Comparison of ENCODE assay signal across 12 cellular contexts in the genomic region with DNA sequence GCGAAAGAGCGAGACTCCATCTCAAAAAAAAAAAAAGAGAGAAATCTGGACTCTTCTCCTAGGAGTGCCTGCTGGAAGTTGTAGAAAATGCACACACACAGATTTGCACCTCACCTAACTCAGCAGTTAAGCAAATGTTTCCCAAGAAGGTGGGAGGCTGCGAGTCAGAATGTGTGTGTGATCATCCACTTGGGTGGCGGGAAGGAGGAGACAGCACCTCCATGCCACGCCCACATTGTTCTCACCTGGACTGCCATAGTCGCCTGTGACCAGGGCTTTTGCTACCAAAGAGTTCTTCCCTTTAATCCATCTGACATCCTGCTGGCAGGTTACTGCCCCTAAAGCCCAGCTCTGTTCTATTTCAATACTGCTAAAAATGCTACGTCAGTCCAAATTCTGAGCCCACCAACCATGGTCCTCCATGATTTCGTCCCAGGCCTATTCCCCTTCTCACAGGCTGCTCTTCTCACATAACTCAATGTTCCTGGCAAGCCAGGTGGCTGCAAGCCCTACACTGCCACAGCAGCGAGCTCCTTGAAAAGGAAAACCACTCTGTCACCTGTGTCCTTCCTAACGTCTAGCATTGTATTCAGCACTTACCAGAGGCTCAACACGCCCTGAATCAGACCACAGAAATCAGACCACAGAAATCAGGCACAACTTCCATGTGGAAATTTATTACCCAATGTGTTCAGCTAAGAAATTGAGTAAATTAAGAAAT.
DNase-seq lines count a peak whose midpoint lies in the region; ATAC-seq, FAIRE-seq and TF ChIP-seq lines count a peak whose summit lies in the region.
"Had no signal": no experiment of that assay in that cellular context is flagged by ENCODE, and none has a peak within 500 bp of the region (broad histone marks: within the 10 kb centered on the region; RNA-seq: fewer than 3 reads in every experiment).

No MANE protein-coding gene starts in this region.

- H3K79me1 ChIP-seq in H1 (ENCODE audit: low read depth, low read length): peaks cover 8% of the 10 kb centered on the region; the same call in 1 of the 2 replicates

- TF ChIP-seq POLR2A in H1 (IDR thresholded peaks at IDR 0.05; ENCODE audit: control extremely low read depth in 1 of 2, low read depth in 2 of 2, low read length in 2 of 2): no peak

- H3K4me1 Mint-ChIP-seq in activated T-cell treated with anti-CD3 and anti-CD28 coated beads, Interleukin-2, amount 50 U/mL, for 4 hours (ENCODE audit: low read depth): peaks cover 10% of the 10 kb centered on the region

- 0 out of 2 replicates have a peak overlapping the region, but pooled peaks have one; percentile 53 for H2BK20ac ChIP-seq in H1 (ENCODE audit: low read length)

- peak overlapping the region; percentile 46; the same call in 1 of the 2 replicates for H2BK15ac ChIP-seq in H1 (ENCODE audit: low read length)

- H3K36me3 Mint-ChIP-seq in activated T-cell treated with anti-CD3 and anti-CD28 coated beads, Interleukin-2, amount 50 U/mL, for 4 hours (ENCODE audit: insufficient read depth): no peaks in the 10 kb centered on the region

- intact Hi-C loops in psoas muscle (cut with DNase I): no loop called here

- no peak overlapping the region for H2AFZ ChIP-seq in H1 (ENCODE audit: low read length)

- peaks cover 0 to 22% of the 10 kb centered on the region in 2 experiments; a peak in 3 of 4 replicates for H3K79me2 ChIP-seq in H1 (ENCODE audit: control insufficient read depth in 1 of 2, insufficient read depth in 2 of 2, low read length in 2 of 2)

- H3K27me3 ChIP-seq in H1 (replicated peaks in 1 of 4; ENCODE audit: control insufficient read depth in 3 of 4, extremely low read depth in 1 of 4, insufficient read depth in 3 of 4, low read length in 3 of 4) (no peaks in the 10 kb centered on the region), psoas muscle (ENCODE audit: insufficient read depth in 3 of 3, low read length in 2 of 3) (no peaks in the 10 kb centered on the region)

- no peak overlapping the region for H3K18ac ChIP-seq in H1 (ENCODE audit: extremely low read depth, low read length)

- no peak overlapping the region for H4K8ac ChIP-seq in H1 (ENCODE audit: extremely low read depth, insufficient read depth, low read length)

- H3K4me1 ChIP-seq in H1 (replicated peaks in 1 of 4; ENCODE audit: control insufficient read depth in 3 of 4, insufficient read depth in 4 of 4, low read length in 3 of 4) (peaks cover 21 to 45% (median 31%) of the 10 kb centered on the region in 4 experiments), psoas muscle (peaks cover 70% of the 10 kb centered on the region)

- H3K36me3 ChIP-seq in H1 (ENCODE audit: control insufficient read depth in 2 of 4, insufficient read depth in 4 of 4, low read length in 3 of 4) (no peaks in the 10 kb centered on the region), psoas muscle (ENCODE audit: insufficient read depth in 1 of 2, low read depth in 1 of 2) (no peaks in the 10 kb centered on the region)
- H3K36me3 ChIP-seq: HAP-1 had no signal

- no peak for TF ChIP-seq RAD21 in H1 (IDR thresholded peaks at IDR 0.05 in 1 of 2, conservative IDR thresholded peaks at IDR 0.05 in 1 of 2; ENCODE audit: low read depth in 2 of 2, low read length in 2 of 2)

- no peak overlapping the region for H4K91ac ChIP-seq in H1 (replicated peaks; ENCODE audit: insufficient read length, low read length)

- no peak overlapping the region for H3K4me2 ChIP-seq in H1 (ENCODE audit: insufficient read depth in 1 of 2, low read depth in 2 of 2, low read length in 2 of 2)

- H3K27ac ChIP-seq in H1 (ENCODE audit: low read depth, low read length) (no peak overlapping the region), psoas muscle (peak overlapping the region; percentile 20)

- TF ChIP-seq CTCF in H1 (IDR thresholded peaks at IDR 0.05; ENCODE audit: control extremely low read depth in 1 of 3, insufficient read depth in 1 of 3, low read depth in 1 of 3, low read length in 3 of 3) (no peak), psoas muscle (IDR thresholded peaks at IDR 0.05) (no peak)

- POLR2A ChIA-PET in H1 (lab: Charles Lee; ENCODE audit: partially characterized antibody): interaction anchor here (1.9 to 2.0 kb wide), 2 partner anchors 10 to 20 kb away, joined by 6 read pairs; no protein-coding TSS in a partner anchor

- in situ Hi-C loops in ACHN (cut with HindIII; ENCODE audit: low pct_ligation_motif_present, low pct_unique_long_range_greater_than_20kb, low sequenced_read_pairs): no loop called here

- DNase-seq in NCI-H187 treated with DMSO at 0.1 percent for 48 hours (lab: John Stamatoyannopoulos, UW) (peak; percentile 68), SW480 (ENCODE audit: low spot score) (peak; percentile 21), H1 (ENCODE audit: low read depth in 1 of 2, low spot score in 2 of 2) (no peak), psoas muscle (no peak), ACHN (no peak)
- DNase-seq in activated T-cell treated with anti-CD3 and anti-CD28 coated beads, Interleukin-2, amount 50 U/mL, for 4 hours: no peak
- DNase-seq: DMS 273 treated with DMSO at 0.1 percent for 48 hours, IMR-90, NCI-H1436 treated with DMSO at 0.1 percent for 48 hours, NCI-H2171 treated with DMSO at 0.1 percent for 48 hours had no signal

- H3K9me3 ChIP-seq in H1 (ENCODE audit: insufficient read depth in 2 of 2, low read depth in 1 of 2, low read length in 1 of 2) (no peaks in the 10 kb centered on the region), psoas muscle (no peaks in the 10 kb centered on the region)
- H3K9me3 ChIP-seq: HAP-1 had no signal

- H3K4ac ChIP-seq in H1 (replicated peaks; ENCODE audit: insufficient read length, low read depth, low read length): peak overlapping the region; percentile 69

- H2BK12ac ChIP-seq in H1 (ENCODE audit: low read depth, low read length): peak overlapping the region; percentile 3; the same call in 1 of the 2 replicates

- FAIRE-seq in H1 (lab: Jason Lieb, UNC): no peak

- H3K23ac ChIP-seq in H1 (ENCODE audit: insufficient read length): no peak overlapping the region

- no peak overlapping the region for H3K4me3 ChIP-seq in H1 (ENCODE audit: extremely low read depth in 1 of 4, insufficient read depth in 2 of 4, low read depth in 3 of 4, low read length in 4 of 4)
- no peak overlapping the region for H3K4me3 ChIP-seq in psoas muscle
- H3K4me3 ChIP-seq: HAP-1 had no signal

- H2AK5ac ChIP-seq in H1 (ENCODE audit: low read depth, low read length): peak overlapping the region; percentile 45; the same call in 1 of the 2 replicates

- H4K20me1 ChIP-seq in H1 (replicated peaks in 1 of 2; ENCODE audit: control insufficient read depth in 1 of 2, insufficient read depth in 2 of 2, low read length in 2 of 2): no peaks in the 10 kb centered on the region

- 94% methylated on average over 10 of the region's 11 CpGs; no CpG with 5 or more reads in 1 of the 2 experiments for WGBS in H1 (ENCODE audit: extremely low coverage in 1 of 2, insufficient coverage in 1 of 2, insufficient read length in 1 of 2, insufficient replicate concordance in 2 of 2, low coverage in 1 of 2, low lambda C conversion rate in 2 of 2, missing lambda C conversion rate in 1 of 2), 2 experiments
- 70 to 79% (median 79%) methylated on average over 11 of the region's 11 CpGs for WGBS in psoas muscle, 3 donors

- H2BK5ac ChIP-seq in H1 (ENCODE audit: low read depth, low read length): no peak overlapping the region

- H3K23me2 ChIP-seq in H1 (ENCODE audit: low read depth, low read length): no peaks in the 10 kb centered on the region

- H2BK120ac ChIP-seq in H1 (replicated peaks; ENCODE audit: low read depth, low read length): peak overlapping the region; percentile 47

- no peak overlapping the region for H3K56ac ChIP-seq in H1 (replicated peaks; ENCODE audit: insufficient read length, low read depth, low read length)

- H3K9ac ChIP-seq in H1 (replicated peaks in 1 of 4; ENCODE audit: extremely low read depth in 1 of 4, low read depth in 3 of 4, low read length in 3 of 4): no peak overlapping the region

- no peak for TF ChIP-seq EP300 in H1 (IDR thresholded peaks at IDR 0.05; ENCODE audit: borderline replicate concordance in 1 of 2, low read depth in 2 of 2, low read length in 2 of 2)

- no peak overlapping the region for H4K5ac ChIP-seq in H1 (ENCODE audit: insufficient read length, low read depth, low read length)

- no peak overlapping the region for H3K4me3 Mint-ChIP-seq in activated T-cell treated with anti-CD3 and anti-CD28 coated beads, Interleukin-2, amount 50 U/mL, for 4 hours

- no peaks in the 10 kb centered on the region for H3K9me3 Mint-ChIP-seq in activated T-cell treated with anti-CD3 and anti-CD28 coated beads, Interleukin-2, amount 50 U/mL, for 4 hours

- ATAC-seq in psoas muscle (peak in 1 of 4 donors; percentile 9), HG03521 (IDR thresholded peaks at IDR 0.05; ENCODE audit: unreplicated experiment) (no peak)
- no peak for ATAC-seq in activated T-cell treated with anti-CD3 and anti-CD28 coated beads, Interleukin-2, amount 50 U/mL, for 4 hours

- H3K14ac ChIP-seq in H1 (ENCODE audit: insufficient read length): no peak overlapping the region

- H3K27me3 Mint-ChIP-seq in activated T-cell treated with anti-CD3 and anti-CD28 coated beads, Interleukin-2, amount 50 U/mL, for 4 hours (ENCODE audit: low read depth): peaks cover 2% of the 10 kb centered on the region

- CTCF ChIA-PET in H1 (lab: Charles Lee; ENCODE audit: partially characterized antibody): interaction anchor here (0.6 to 1.6 kb wide), 10 partner anchors 11 to 169 kb away, joined by 3 to 6 read pairs (median 3); no protein-coding TSS in a partner anchor

TF ChIP-seq in H1, 55 proteins besides CTCF, POLR2A, EP300 and RAD21:
- no peak for TF ChIP-seq EGR1 (IDR thresholded peaks at IDR 0.05; ENCODE audit: borderline replicate concordance, low read depth, low read length)
- TF ChIP-seq, protein P1, sequence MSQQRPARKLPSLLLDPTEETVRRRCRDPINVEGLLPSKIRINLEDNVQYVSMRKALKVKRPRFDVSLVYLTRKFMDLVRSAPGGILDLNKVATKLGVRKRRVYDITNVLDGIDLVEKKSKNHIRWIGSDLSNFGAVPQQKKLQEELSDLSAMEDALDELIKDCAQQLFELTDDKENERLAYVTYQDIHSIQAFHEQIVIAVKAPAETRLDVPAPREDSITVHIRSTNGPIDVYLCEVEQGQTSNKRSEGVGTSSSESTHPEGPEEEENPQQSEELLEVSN (IDR thresholded peaks at IDR 0.05): peak; percentile 47; the same call in 1 of the 2 replicates
- no peak for TF ChIP-seq TCF12 (IDR thresholded peaks at IDR 0.05; ENCODE audit: low read depth, low read length)
TF ChIP-seq in H1: peak in this region for 1.

Comparison
In these comparisons a context has a peak if more than half of its experiments do, and no peak if none do; other contexts are left out.
1. DNase-seq: peak in NCI-H187 treated with DMSO at 0.1 percent for 48 hours (single experiment) and SW480 (single experiment); none in H1 (0 of 2), psoas muscle (0 of 2), ACHN (single experiment) and activated T-cell treated with anti-CD3 and anti-CD28 coated beads, Interleukin-2, amount 50 U/mL, for 4 hours (single experiment).